In genomic region chr12:82529954-82530353, GRCh38 we compare ENCODE assay signal across 32 cellular contexts.
"Had no signal": no experiment of that assay in that cellular context is flagged by ENCODE, and none has a peak within 500 bp of the region (broad histone marks: within the 10 kb centered on the region; RNA-seq: fewer than 3 reads in every experiment).

No MANE protein-coding gene starts in this region.

- H3K36me3 ChIP-seq: adrenal gland, ascending aorta, brain microvascular endothelial cell, breast epithelium, cardiac muscle cell had no signal

- H3K4me3 ChIP-seq: adrenal gland, ascending aorta, body of pancreas, breast epithelium, cardiac muscle cell had no signal

- DNase-seq: activated effector memory CD4-positive, alpha-beta T cell treated with anti-CD3 and anti-CD28 coated beads, Interleukin-2, amount 50 U/mL, for 16 hours; activated effector memory CD4-positive, alpha-beta T cell treated with Interleukin-2 at 50 U/mL for 16 hours; activated gamma-delta T cell; activated gamma-delta T cell treated with Interleukin-2 at 50 U/mL for 16 hours; activated naive CD4-positive, alpha-beta T cell; activated naive CD4-positive, alpha-beta T cell treated with anti-CD3 and anti-CD28 coated beads for 36 hours; activated naive CD4-positive, alpha-beta T cell treated with anti-CD3 and anti-CD28 coated beads, Interleukin-2, amount 10 ng/mL, durations not matched to agents 7 days and 5 days; activated naive CD4-positive, alpha-beta T cell treated with anti-CD3 and anti-CD28 coated beads, Interleukin-2, amount 50 U/mL, for 16 hours; activated naive CD4-positive, alpha-beta T cell treated with Interleukin-2 at 50 U/mL for 16 hours; activated naive CD8-positive, alpha-beta T cell treated with anti-CD3 and anti-CD28 coated beads for 36 hours; activated naive CD8-positive, alpha-beta T cell treated with anti-CD3 and anti-CD28 coated beads, Interleukin-2, amount 10 ng/mL, durations not matched to agents 7 days and 5 days; activated naive CD8-positive, alpha-beta T cell treated with anti-CD3 and anti-CD28 coated beads, Interleukin-2, amount 50 U/mL, for 24 hours; activated T-cell treated with anti-CD3 and anti-CD28 coated beads, Interleukin-2, amount 50 U/mL, for 1 hour; activated T-cell treated with anti-CD3 and anti-CD28 coated beads, Interleukin-2, amount 50 U/mL, for 24 hours; activated T-cell treated with anti-CD3 and anti-CD28 coated beads, Interleukin-2, amount 50 U/mL, for 4 hours; activated T-cell treated with anti-CD3 and anti-CD28 coated beads, Interleukin-2, amount 50 U/mL, for 48 hours; activated T-cell treated with anti-CD3 and anti-CD28 coated beads, Interleukin-2, amount 50 U/mL, for 72 hours; adrenal gland; amniotic stem cell; amygdala; anterior cingulate cortex; aorta; body of pancreas; brain microvascular endothelial cell; caudate nucleus; central memory CD4-positive, alpha-beta T cell; cerebellar nuclear complex had no signal

- H3K27me3 ChIP-seq: adrenal gland, ascending aorta, body of pancreas, brain microvascular endothelial cell, breast epithelium, cardiac muscle cell had no signal

- ATAC-seq: activated naive CD4-positive, alpha-beta T cell treated with anti-CD3 and anti-CD28 coated beads, Interleukin-2, amount 50 U/mL, for 72 hours; activated naive CD8-positive, alpha-beta T cell treated with anti-CD3 and anti-CD28 coated beads, Interleukin-2, amount 50 U/mL, for 24 hours; activated T-cell treated with anti-CD3 and anti-CD28 coated beads, Interleukin-2, amount 50 U/mL, for 4 hours; activated T-cell treated with anti-CD3 and anti-CD28 coated beads, Interleukin-2, amount 50 U/mL, for 72 hours; activated T-helper 17 cell treated with anti-CD3 and anti-CD28 coated beads, Interleukin-2, amount 50 U/mL, for 72 hours; body of pancreas had no signal

- H3K4me1 ChIP-seq: adrenal gland, ascending aorta, breast epithelium had no signal

- H3K9me3 ChIP-seq: adrenal gland, ascending aorta, body of pancreas, breast epithelium had no signal

- H3K27ac ChIP-seq: adrenal gland, ascending aorta, body of pancreas, brain microvascular endothelial cell, breast epithelium, cardiac muscle cell had no signal
